In genomic region chr9:105251733-105252404, GRCh38 we compare ENCODE assay signal across 1 cellular context.
A peak's percentile ranks its signal among the peaks of the same experiment; 100 is the strongest.
TF ChIP-seq lines count a peak whose summit lies in the region.

No MANE protein-coding gene starts in this region.

TF ChIP-seq in HepG2, 621 proteins besides CTCF, POLR2A, EP300 and RAD21 (continued from another document and continues in another):
- TF ChIP-seq, protein P1, sequence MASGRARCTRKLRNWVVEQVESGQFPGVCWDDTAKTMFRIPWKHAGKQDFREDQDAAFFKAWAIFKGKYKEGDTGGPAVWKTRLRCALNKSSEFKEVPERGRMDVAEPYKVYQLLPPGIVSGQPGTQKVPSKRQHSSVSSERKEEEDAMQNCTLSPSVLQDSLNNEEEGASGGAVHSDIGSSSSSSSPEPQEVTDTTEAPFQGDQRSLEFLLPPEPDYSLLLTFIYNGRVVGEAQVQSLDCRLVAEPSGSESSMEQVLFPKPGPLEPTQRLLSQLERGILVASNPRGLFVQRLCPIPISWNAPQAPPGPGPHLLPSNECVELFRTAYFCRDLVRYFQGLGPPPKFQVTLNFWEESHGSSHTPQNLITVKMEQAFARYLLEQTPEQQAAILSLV (CRISPR knock-in tag; IDR thresholded peaks at IDR 0.05; ENCODE audit: borderline replicate concordance): no peak
- no peak for TF ChIP-seq JUND (CRISPR knock-in tag; IDR thresholded peaks at IDR 0.05)
- no peak for TF ChIP-seq ZNF557 (CRISPR knock-in tag; IDR thresholded peaks at IDR 0.05)
- TF ChIP-seq, protein P2, sequence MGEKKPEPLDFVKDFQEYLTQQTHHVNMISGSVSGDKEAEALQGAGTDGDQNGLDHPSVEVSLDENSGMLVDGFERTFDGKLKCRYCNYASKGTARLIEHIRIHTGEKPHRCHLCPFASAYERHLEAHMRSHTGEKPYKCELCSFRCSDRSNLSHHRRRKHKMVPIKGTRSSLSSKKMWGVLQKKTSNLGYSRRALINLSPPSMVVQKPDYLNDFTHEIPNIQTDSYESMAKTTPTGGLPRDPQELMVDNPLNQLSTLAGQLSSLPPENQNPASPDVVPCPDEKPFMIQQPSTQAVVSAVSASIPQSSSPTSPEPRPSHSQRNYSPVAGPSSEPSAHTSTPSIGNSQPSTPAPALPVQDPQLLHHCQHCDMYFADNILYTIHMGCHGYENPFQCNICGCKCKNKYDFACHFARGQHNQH (CRISPR knock-in tag; IDR thresholded peaks at IDR 0.05): peak; percentile 45; the same call in 1 of the 2 replicates
- peak; percentile 55; the same call in 1 of the 2 replicates for TF ChIP-seq DPF2 (CRISPR knock-in tag; IDR thresholded peaks at IDR 0.05; ENCODE audit: borderline replicate concordance, low read depth)
- no peak for TF ChIP-seq ZNF614 (CRISPR knock-in tag; IDR thresholded peaks at IDR 0.05; ENCODE audit: borderline replicate concordance)
- no peak for TF ChIP-seq PAX8 (CRISPR knock-in tag; IDR thresholded peaks at IDR 0.05; ENCODE audit: borderline replicate concordance)
- 0 out of 2 replicates have a peak, but pooled peaks have one; percentile 75 for TF ChIP-seq ZNF264 (CRISPR knock-in tag; IDR thresholded peaks at IDR 0.05)
- no peak for TF ChIP-seq ZNF446 (CRISPR knock-in tag; IDR thresholded peaks at IDR 0.05)
- TF ChIP-seq HOXA7 (CRISPR knock-in tag; IDR thresholded peaks at IDR 0.05): no peak
- TF ChIP-seq TEAD2 (CRISPR knock-in tag; IDR thresholded peaks at IDR 0.05): no peak
- TF ChIP-seq ZNF883 (CRISPR knock-in tag; IDR thresholded peaks at IDR 0.05; ENCODE audit: not compliant biosample characterization): no peak
- 0 out of 2 replicates have a peak, but pooled peaks have one; percentile 14 for TF ChIP-seq ZNF556 (CRISPR knock-in tag; IDR thresholded peaks at IDR 0.05; ENCODE audit: borderline replicate concordance)
- no peak for TF ChIP-seq ZKSCAN5 (CRISPR knock-in tag; IDR thresholded peaks at IDR 0.05)
- TF ChIP-seq HMG20A (CRISPR knock-in tag; IDR thresholded peaks at IDR 0.05; ENCODE audit: borderline replicate concordance): peak; percentile 79
- TF ChIP-seq SIX4 (CRISPR knock-in tag; IDR thresholded peaks at IDR 0.05): 0 out of 2 replicates have a peak, but pooled peaks have one; percentile 21
- TF ChIP-seq ERF (CRISPR knock-in tag; IDR thresholded peaks at IDR 0.05): peak; percentile 62
- TF ChIP-seq ELK4 (CRISPR knock-in tag; IDR thresholded peaks at IDR 0.05; ENCODE audit: borderline replicate concordance): no peak
- TF ChIP-seq, protein P3, sequence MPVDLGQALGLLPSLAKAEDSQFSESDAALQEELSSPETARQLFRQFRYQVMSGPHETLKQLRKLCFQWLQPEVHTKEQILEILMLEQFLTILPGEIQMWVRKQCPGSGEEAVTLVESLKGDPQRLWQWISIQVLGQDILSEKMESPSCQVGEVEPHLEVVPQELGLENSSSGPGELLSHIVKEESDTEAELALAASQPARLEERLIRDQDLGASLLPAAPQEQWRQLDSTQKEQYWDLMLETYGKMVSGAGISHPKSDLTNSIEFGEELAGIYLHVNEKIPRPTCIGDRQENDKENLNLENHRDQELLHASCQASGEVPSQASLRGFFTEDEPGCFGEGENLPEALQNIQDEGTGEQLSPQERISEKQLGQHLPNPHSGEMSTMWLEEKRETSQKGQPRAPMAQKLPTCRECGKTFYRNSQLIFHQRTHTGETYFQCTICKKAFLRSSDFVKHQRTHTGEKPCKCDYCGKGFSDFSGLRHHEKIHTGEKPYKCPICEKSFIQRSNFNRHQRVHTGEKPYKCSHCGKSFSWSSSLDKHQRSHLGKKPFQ (CRISPR knock-in tag; IDR thresholded peaks at IDR 0.05; ENCODE audit: insufficient replicate concordance): no peak
- TF ChIP-seq NKX3-1 (CRISPR knock-in tag; IDR thresholded peaks at IDR 0.05): no peak
- TF ChIP-seq, protein P4, sequence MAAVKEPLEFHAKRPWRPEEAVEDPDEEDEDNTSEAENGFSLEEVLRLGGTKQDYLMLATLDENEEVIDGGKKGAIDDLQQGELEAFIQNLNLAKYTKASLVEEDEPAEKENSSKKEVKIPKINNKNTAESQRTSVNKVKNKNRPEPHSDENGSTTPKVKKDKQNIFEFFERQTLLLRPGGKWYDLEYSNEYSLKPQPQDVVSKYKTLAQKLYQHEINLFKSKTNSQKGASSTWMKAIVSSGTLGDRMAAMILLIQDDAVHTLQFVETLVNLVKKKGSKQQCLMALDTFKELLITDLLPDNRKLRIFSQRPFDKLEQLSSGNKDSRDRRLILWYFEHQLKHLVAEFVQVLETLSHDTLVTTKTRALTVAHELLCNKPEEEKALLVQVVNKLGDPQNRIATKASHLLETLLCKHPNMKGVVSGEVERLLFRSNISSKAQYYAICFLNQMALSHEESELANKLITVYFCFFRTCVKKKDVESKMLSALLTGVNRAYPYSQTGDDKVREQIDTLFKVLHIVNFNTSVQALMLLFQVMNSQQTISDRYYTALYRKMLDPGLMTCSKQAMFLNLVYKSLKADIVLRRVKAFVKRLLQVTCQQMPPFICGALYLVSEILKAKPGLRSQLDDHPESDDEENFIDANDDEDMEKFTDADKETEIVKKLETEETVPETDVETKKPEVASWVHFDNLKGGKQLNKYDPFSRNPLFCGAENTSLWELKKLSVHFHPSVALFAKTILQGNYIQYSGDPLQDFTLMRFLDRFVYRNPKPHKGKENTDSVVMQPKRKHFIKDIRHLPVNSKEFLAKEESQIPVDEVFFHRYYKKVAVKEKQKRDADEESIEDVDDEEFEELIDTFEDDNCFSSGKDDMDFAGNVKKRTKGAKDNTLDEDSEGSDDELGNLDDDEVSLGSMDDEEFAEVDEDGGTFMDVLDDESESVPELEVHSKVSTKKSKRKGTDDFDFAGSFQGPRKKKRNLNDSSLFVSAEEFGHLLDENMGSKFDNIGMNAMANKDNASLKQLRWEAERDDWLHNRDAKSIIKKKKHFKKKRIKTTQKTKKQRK (IDR thresholded peaks at IDR 0.05; ENCODE audit: low read length): no peak
- TF ChIP-seq SOX6 (IDR thresholded peaks at IDR 0.05): no peak
- TF ChIP-seq SOX6 (CRISPR knock-in tag; IDR thresholded peaks at IDR 0.05): peak; percentile 51; the same call in 1 of the 2 replicates
- TF ChIP-seq FOSL2 (CRISPR knock-in tag; IDR thresholded peaks at IDR 0.05): peak; percentile 30; the same call in 1 of the 2 replicates
- TF ChIP-seq, protein P5, sequence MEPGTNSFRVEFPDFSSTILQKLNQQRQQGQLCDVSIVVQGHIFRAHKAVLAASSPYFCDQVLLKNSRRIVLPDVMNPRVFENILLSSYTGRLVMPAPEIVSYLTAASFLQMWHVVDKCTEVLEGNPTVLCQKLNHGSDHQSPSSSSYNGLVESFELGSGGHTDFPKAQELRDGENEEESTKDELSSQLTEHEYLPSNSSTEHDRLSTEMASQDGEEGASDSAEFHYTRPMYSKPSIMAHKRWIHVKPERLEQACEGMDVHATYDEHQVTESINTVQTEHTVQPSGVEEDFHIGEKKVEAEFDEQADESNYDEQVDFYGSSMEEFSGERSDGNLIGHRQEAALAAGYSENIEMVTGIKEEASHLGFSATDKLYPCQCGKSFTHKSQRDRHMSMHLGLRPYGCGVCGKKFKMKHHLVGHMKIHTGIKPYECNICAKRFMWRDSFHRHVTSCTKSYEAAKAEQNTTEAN (CRISPR knock-in tag; conservative IDR thresholded peaks at IDR 0.05): peak; percentile 14; the same call in 1 of the 2 replicates
- no peak for TF ChIP-seq ZUFSP (CRISPR knock-in tag; IDR thresholded peaks at IDR 0.05; ENCODE audit: borderline replicate concordance)
- peak; percentile 45; the same call in 1 of the 2 replicates for TF ChIP-seq ZSCAN5A (CRISPR knock-in tag; IDR thresholded peaks at IDR 0.05; ENCODE audit: borderline replicate concordance)
- TF ChIP-seq NONO (IDR thresholded peaks at IDR 0.05): no peak
- TF ChIP-seq NONO (CRISPR knock-in tag; conservative IDR thresholded peaks at IDR 0.05): 0 out of 2 replicates have a peak, but pooled peaks have one; percentile 26
- TF ChIP-seq, protein P6, sequence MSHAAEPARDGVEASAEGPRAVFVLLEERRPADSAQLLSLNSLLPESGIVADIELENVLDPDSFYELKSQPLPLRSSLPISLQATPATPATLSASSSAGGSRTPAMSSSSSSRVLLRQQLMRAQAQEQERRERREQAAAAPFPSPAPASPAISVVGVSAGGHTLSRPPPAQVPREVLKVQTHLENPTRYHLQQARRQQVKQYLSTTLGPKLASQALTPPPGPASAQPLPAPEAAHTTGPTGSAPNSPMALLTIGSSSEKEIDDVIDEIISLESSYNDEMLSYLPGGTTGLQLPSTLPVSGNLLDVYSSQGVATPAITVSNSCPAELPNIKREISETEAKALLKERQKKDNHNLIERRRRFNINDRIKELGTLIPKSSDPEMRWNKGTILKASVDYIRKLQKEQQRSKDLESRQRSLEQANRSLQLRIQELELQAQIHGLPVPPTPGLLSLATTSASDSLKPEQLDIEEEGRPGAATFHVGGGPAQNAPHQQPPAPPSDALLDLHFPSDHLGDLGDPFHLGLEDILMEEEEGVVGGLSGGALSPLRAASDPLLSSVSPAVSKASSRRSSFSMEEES (CRISPR knock-in tag; IDR thresholded peaks at IDR 0.05): no peak
- TF ChIP-seq GPN1 (CRISPR knock-in tag; IDR thresholded peaks at IDR 0.05; ENCODE audit: borderline replicate concordance): no peak
- TF ChIP-seq, protein P7, sequence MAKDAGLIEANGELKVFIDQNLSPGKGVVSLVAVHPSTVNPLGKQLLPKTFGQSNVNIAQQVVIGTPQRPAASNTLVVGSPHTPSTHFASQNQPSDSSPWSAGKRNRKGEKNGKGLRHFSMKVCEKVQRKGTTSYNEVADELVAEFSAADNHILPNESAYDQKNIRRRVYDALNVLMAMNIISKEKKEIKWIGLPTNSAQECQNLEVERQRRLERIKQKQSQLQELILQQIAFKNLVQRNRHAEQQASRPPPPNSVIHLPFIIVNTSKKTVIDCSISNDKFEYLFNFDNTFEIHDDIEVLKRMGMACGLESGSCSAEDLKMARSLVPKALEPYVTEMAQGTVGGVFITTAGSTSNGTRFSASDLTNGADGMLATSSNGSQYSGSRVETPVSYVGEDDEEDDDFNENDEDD (CRISPR knock-in tag; IDR thresholded peaks at IDR 0.05; ENCODE audit: borderline replicate concordance): no peak
- TF ChIP-seq ZNF3 (CRISPR knock-in tag; IDR thresholded peaks at IDR 0.05): no peak
- no peak for TF ChIP-seq CC2D1A (CRISPR knock-in tag; IDR thresholded peaks at IDR 0.05)
- no peak for TF ChIP-seq SMARCC2 (IDR thresholded peaks at IDR 0.05)
- TF ChIP-seq ARID2 (CRISPR knock-in tag; IDR thresholded peaks at IDR 0.05; ENCODE audit: borderline replicate concordance): no peak
- TF ChIP-seq POGZ (CRISPR knock-in tag; IDR thresholded peaks at IDR 0.05): peak; percentile 78
- TF ChIP-seq ARID3A (IDR thresholded peaks at IDR 0.05; ENCODE audit: low read depth, low read length): peak; percentile 69
- no peak for TF ChIP-seq ZNF124 (CRISPR knock-in tag; IDR thresholded peaks at IDR 0.05)
- no peak for TF ChIP-seq ZNF75D (CRISPR knock-in tag; IDR thresholded peaks at IDR 0.05; ENCODE audit: borderline replicate concordance)
- TF ChIP-seq MIER3 (CRISPR knock-in tag; IDR thresholded peaks at IDR 0.05; ENCODE audit: borderline replicate concordance): peak; percentile 23; the same call in 1 of the 2 replicates
- TF ChIP-seq RNF2 (conservative IDR thresholded peaks at IDR 0.05; ENCODE audit: low read depth): no peak
- peak; percentile 68 for TF ChIP-seq NR2F6 (IDR thresholded peaks at IDR 0.05)
- peak; percentile 65; the same call in 1 of the 2 replicates for TF ChIP-seq NR2F6 (CRISPR knock-in tag; IDR thresholded peaks at IDR 0.05)
- no peak for TF ChIP-seq SNAPC2 (CRISPR knock-in tag; IDR thresholded peaks at IDR 0.05)
- no peak for TF ChIP-seq IRX3 (CRISPR knock-in tag; IDR thresholded peaks at IDR 0.05; ENCODE audit: borderline replicate concordance, low read depth)
- no peak for TF ChIP-seq POLR2AphosphoS2 (IDR thresholded peaks at IDR 0.05; ENCODE audit: low read depth, low read length)
- TF ChIP-seq SIX1 (CRISPR knock-in tag; IDR thresholded peaks at IDR 0.05; ENCODE audit: borderline replicate concordance): peak; percentile 67; the same call in 1 of the 2 replicates
- TF ChIP-seq GATAD2A (CRISPR knock-in tag; IDR thresholded peaks at IDR 0.05): peak; percentile 90
- TF ChIP-seq ZNF326 (CRISPR knock-in tag; IDR thresholded peaks at IDR 0.05; ENCODE audit: borderline replicate concordance): no peak
